Comparison of ENCODE assay signal across 9 cellular contexts in the genomic region with DNA sequence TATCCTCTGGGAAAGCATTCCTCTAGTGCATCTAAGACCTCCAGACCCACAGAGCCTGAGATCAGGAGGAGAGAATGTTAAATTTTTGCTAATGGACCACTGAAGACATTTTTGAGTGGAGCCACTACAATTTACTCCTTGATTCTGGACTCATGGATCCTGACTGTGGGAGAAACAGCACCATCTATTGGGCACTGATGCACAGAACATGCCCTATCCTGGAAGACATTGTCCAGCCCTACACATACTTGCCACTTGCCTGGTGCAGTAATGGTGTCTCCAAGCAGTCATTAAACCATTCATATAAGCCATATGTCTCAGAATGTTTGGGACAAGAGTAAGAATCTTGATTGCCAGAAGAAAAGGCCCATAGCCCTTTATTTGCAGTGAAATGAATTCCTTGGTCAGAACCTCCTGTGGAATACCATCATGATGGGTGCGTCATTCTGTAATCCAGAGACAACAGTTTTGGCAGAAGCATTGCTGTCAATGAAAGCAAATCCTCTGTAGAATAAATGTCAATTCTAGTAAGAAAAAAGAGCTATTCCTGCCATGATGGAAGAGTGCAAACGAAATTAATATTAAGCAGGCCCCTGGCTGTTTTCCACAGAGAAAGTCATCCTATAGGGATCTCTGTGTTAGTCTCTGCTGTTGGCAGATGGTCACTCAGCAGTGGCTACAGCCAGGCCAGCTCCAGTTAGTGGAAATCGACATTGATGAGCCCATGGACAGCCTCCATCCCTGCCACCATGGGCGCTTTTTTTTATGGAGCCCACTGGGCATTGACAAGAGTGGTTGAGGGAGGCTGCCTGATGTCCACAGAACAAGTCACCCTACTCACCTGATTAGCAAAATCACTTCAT. TPM values are rescaled to one million over a fixed set of nuclear protein-coding genes. Genes with fewer than 3 reads are reported as not detected.
DNase-seq lines count a peak whose midpoint lies in the region; ATAC-seq and TF ChIP-seq lines count a peak whose summit lies in the region.
"Had no signal": no experiment of that assay in that cellular context is flagged by ENCODE, and none has a peak within 500 bp of the region (broad histone marks: within the 10 kb centered on the region; RNA-seq: fewer than 3 reads in every experiment).

No MANE protein-coding gene starts in this region.

- H3K27ac ChIP-seq in foreskin keratinocyte (no peak overlapping the region), ovary (no peak overlapping the region)

- no peaks in the 10 kb centered on the region for H3K36me3 ChIP-seq in Loucy (ENCODE audit: insufficient read depth, low read length)
- H3K36me3 ChIP-seq in ovary = no peaks in the 10 kb centered on the region

- H3K9ac ChIP-seq in Loucy (ENCODE audit: low read depth, low read length, poor library complexity, severe bottlenecking) = no peak overlapping the region

- H2AFZ ChIP-seq in Loucy (ENCODE audit: low read length) = no peak overlapping the region

- ATAC-seq in WTC11 (peak; percentile 82), foreskin keratinocyte (peak; percentile 72), GM19395 (IDR thresholded peaks at IDR 0.05; ENCODE audit: unreplicated experiment) (no peak), HG03025 (IDR thresholded peaks at IDR 0.05; ENCODE audit: low FRiP score, unreplicated experiment) (no peak)

- no peak for TF ChIP-seq EP300 in ovary (IDR thresholded peaks at IDR 0.05)

- H3K9me2 ChIP-seq in Loucy (replicated peaks; ENCODE audit: low read depth, low read length) = no peaks in the 10 kb centered on the region

- no peaks in the 10 kb centered on the region for H3K79me2 ChIP-seq in Loucy (ENCODE audit: insufficient read depth, low read length)

- WGBS in ovary, 3 donors = 66 to 79% (median 77%) methylated on average over 4 of the region's 4 CpGs

- peak; percentile 81 for DNase-seq in activated CD4-positive, alpha-beta T cell treated with anti-CD3 and anti-CD28 coated beads, Interleukin-2, amount 10 ng/mL, durations not matched to agents 24 days and 14 days
- DNase-seq in activated CD4-positive, alpha-beta T cell treated with anti-CD3 and anti-CD28 coated beads for 1 hour = no peak
- DNase-seq in WTC11 (ENCODE audit: low spot score) = peak; percentile 24
- DNase-seq in foreskin keratinocyte = peak; percentile 10 to 13
- peak in 3 of 5 donors; percentile 36 to 60 (median 47) for DNase-seq in ovary

- TF ChIP-seq CTCF in Loucy (conservative IDR thresholded peaks at IDR 0.05; ENCODE audit: low read length) (peak; percentile 93), WTC11 (IDR thresholded peaks at IDR 0.05) (peak; percentile 39), foreskin keratinocyte (conservative IDR thresholded peaks at IDR 0.05) (peak; percentile 73), ovary (IDR thresholded peaks at IDR 0.05) (peak; percentile 14 to 66 (median 51))

- H3K4me1 ChIP-seq in Loucy (ENCODE audit: insufficient read depth, low read length, poor library complexity, severe bottlenecking) (peaks cover 7% of the 10 kb centered on the region), foreskin keratinocyte (no peaks in the 10 kb centered on the region), ovary (ENCODE audit: insufficient read depth) (peaks cover 6% of the 10 kb centered on the region)

- intact Hi-C loops in activated CD4-positive, alpha-beta T cell treated with anti-CD3 and anti-CD28 coated beads, Interleukin-2, amount 10 ng/mL, durations not matched to agents 24 days and 14 days (cut with micrococcal nuclease) = loop anchor here (2.0 kb wide), 1 partner anchor 93 kb away; no protein-coding TSS in a partner anchor
- intact Hi-C loops in ovary (cut with DNase I) = loop anchor here in 1 of 4 donors (10.0 kb wide), 1 partner anchor 103 kb away; no protein-coding TSS in a partner anchor

- H3K9me3 Mint-ChIP-seq in activated CD4-positive, alpha-beta T cell treated with anti-CD3 and anti-CD28 coated beads, Interleukin-2, amount 10 ng/mL, durations not matched to agents 24 days and 14 days = no peaks in the 10 kb centered on the region
- peaks cover 2% of the 10 kb centered on the region for H3K9me3 Mint-ChIP-seq in WTC11

- H3K9me3 ChIP-seq in Loucy (ENCODE audit: insufficient read depth, low read depth, low read length) (no peaks in the 10 kb centered on the region), ovary (no peaks in the 10 kb centered on the region)

- no peaks in the 10 kb centered on the region for H3F3A ChIP-seq in Loucy (ENCODE audit: low read depth)

- H3K4me3 Mint-ChIP-seq in activated CD4-positive, alpha-beta T cell treated with anti-CD3 and anti-CD28 coated beads, Interleukin-2, amount 10 ng/mL, durations not matched to agents 24 days and 14 days = no peak overlapping the region
- H3K4me3 Mint-ChIP-seq in WTC11 = no peak overlapping the region

- H3K27me3 ChIP-seq in Loucy (ENCODE audit: insufficient read depth, low read length, poor library complexity, severe bottlenecking) (no peaks in the 10 kb centered on the region), foreskin keratinocyte (no peaks in the 10 kb centered on the region), ovary (no peaks in the 10 kb centered on the region)

- H4K20me1 ChIP-seq in Loucy (ENCODE audit: insufficient read depth, low read length, poor library complexity, severe bottlenecking) = no peaks in the 10 kb centered on the region

- H3K27ac Mint-ChIP-seq in activated CD4-positive, alpha-beta T cell treated with anti-CD3 and anti-CD28 coated beads, Interleukin-2, amount 10 ng/mL, durations not matched to agents 24 days and 14 days = no peak overlapping the region
- H3K27ac Mint-ChIP-seq in WTC11 = no peak overlapping the region

- POLR2A ChIA-PET in WTC11 (lab: Charles Lee) = no interaction called here

- no peaks in the 10 kb centered on the region for H3K4me1 Mint-ChIP-seq in activated CD4-positive, alpha-beta T cell treated with anti-CD3 and anti-CD28 coated beads, Interleukin-2, amount 10 ng/mL, durations not matched to agents 24 days and 14 days
- peaks cover 4% of the 10 kb centered on the region; the same call in 1 of the 2 replicates for H3K4me1 Mint-ChIP-seq in WTC11

- CTCF ChIA-PET in WTC11 (lab: Charles Lee) = interaction anchor here (3.1 kb wide), 1 partner anchor 14 kb away, joined by 22 read pairs; no protein-coding TSS in a partner anchor

- no peaks in the 10 kb centered on the region for H3K27me3 Mint-ChIP-seq in activated CD4-positive, alpha-beta T cell treated with anti-CD3 and anti-CD28 coated beads, Interleukin-2, amount 10 ng/mL, durations not matched to agents 24 days and 14 days
- H3K27me3 Mint-ChIP-seq in WTC11 (ENCODE audit: low read depth) = peaks cover 95% of the 10 kb centered on the region

- no peak overlapping the region for H3K4me2 ChIP-seq in Loucy (ENCODE audit: low read depth, low read length, poor library complexity, severe bottlenecking)

- no peak for TF ChIP-seq POLR2A in ovary (IDR thresholded peaks at IDR 0.05)

- no peaks in the 10 kb centered on the region for H3K36me3 Mint-ChIP-seq in activated CD4-positive, alpha-beta T cell treated with anti-CD3 and anti-CD28 coated beads, Interleukin-2, amount 10 ng/mL, durations not matched to agents 24 days and 14 days (ENCODE audit: low read depth)
- H3K36me3 Mint-ChIP-seq in WTC11 = no peaks in the 10 kb centered on the region

- H3K4me3 ChIP-seq in Loucy (ENCODE audit: low read length, poor library complexity, severe bottlenecking) (no peak overlapping the region), ovary (no peak overlapping the region)

TF ChIP-seq in WTC11, 78 proteins besides CTCF, POLR2A, EP300 and RAD21 (continues in another document):
- TF ChIP-seq IRF2 (CRISPR knock-in tag; IDR thresholded peaks at IDR 0.05; ENCODE audit: borderline replicate concordance, low read depth) (no peak), GABPB1 (CRISPR knock-in tag; IDR thresholded peaks at IDR 0.05) (no peak), RORB (CRISPR knock-in tag; IDR thresholded peaks at IDR 0.05) (no peak), FOXK1 (CRISPR knock-in tag; IDR thresholded peaks at IDR 0.05) (no peak), ZNF317 (CRISPR knock-in tag; IDR thresholded peaks at IDR 0.05; ENCODE audit: borderline replicate concordance, low read depth) (no peak), SP1 (CRISPR knock-in tag; conservative IDR thresholded peaks at IDR 0.05) (no peak), NR3C1 (CRISPR knock-in tag; conservative IDR thresholded peaks at IDR 0.05; ENCODE audit: low read depth) (no peak), TEAD4 (CRISPR knock-in tag; IDR thresholded peaks at IDR 0.05) (no peak)
- TF ChIP-seq, protein P1, sequence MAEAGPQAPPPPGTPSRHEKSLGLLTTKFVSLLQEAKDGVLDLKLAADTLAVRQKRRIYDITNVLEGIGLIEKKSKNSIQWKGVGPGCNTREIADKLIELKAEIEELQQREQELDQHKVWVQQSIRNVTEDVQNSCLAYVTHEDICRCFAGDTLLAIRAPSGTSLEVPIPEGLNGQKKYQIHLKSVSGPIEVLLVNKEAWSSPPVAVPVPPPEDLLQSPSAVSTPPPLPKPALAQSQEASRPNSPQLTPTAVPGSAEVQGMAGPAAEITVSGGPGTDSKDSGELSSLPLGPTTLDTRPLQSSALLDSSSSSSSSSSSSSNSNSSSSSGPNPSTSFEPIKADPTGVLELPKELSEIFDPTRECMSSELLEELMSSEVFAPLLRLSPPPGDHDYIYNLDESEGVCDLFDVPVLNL (CRISPR knock-in tag; IDR thresholded peaks at IDR 0.05; ENCODE audit: borderline replicate concordance, low read depth) = no peak
- TF ChIP-seq, protein P2, sequence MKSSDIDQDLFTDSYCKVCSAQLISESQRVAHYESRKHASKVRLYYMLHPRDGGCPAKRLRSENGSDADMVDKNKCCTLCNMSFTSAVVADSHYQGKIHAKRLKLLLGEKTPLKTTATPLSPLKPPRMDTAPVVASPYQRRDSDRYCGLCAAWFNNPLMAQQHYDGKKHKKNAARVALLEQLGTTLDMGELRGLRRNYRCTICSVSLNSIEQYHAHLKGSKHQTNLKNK (CRISPR knock-in tag; IDR thresholded peaks at IDR 0.05) = no peak
- TF ChIP-seq, protein P3, sequence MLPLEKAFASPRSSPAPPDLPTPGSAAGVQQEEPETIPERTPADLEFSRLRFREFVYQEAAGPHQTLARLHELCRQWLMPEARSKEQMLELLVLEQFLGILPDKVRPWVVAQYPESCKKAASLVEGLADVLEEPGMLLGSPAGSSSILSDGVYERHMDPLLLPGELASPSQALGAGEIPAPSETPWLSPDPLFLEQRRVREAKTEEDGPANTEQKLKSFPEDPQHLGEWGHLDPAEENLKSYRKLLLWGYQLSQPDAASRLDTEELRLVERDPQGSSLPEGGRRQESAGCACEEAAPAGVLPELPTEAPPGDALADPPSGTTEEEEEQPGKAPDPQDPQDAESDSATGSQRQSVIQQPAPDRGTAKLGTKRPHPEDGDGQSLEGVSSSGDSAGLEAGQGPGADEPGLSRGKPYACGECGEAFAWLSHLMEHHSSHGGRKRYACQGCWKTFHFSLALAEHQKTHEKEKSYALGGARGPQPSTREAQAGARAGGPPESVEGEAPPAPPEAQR (CRISPR knock-in tag; IDR thresholded peaks at IDR 0.05) = no peak
- TF ChIP-seq, protein P4, sequence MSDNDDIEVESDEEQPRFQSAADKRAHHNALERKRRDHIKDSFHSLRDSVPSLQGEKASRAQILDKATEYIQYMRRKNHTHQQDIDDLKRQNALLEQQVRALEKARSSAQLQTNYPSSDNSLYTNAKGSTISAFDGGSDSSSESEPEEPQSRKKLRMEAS (CRISPR knock-in tag; IDR thresholded peaks at IDR 0.05) = no peak

RNA-seq across cellular contexts. Expression of a gene that starts 43.5 kb away (rescaled TPM):
- not detected in 2 replicates for total RNA-seq in activated CD4-positive, alpha-beta T cell treated with anti-CD3 and anti-CD28 coated beads, Interleukin-2, amount 10 ng/mL, durations not matched to agents 24 days and 14 days
- total RNA-seq in WTC11 (2021) (not detected in 3 replicates), foreskin keratinocyte (not detected in 2 replicates), ovary (not detected)
- polyA plus RNA-seq in foreskin keratinocyte (not detected in 2 replicates), ovary (not detected)
- polyA plus RNA-seq: adipose tissue had no signal

Comparison
In these comparisons a context has a peak if more than half of its experiments do, and no peak if none do; other contexts are left out.
1. CTCF ChIP-seq: peak in every context shown above with its lines; median percentile 93 in Loucy; 73 in foreskin keratinocyte; 51 in ovary; 39 in WTC11.
2. ATAC-seq: peak in WTC11 (single experiment) and foreskin keratinocyte (single experiment); none in GM19395 (single experiment) and HG03025 (single experiment).